ENCODE assay signal across 16 cellular contexts in the genomic region with DNA sequence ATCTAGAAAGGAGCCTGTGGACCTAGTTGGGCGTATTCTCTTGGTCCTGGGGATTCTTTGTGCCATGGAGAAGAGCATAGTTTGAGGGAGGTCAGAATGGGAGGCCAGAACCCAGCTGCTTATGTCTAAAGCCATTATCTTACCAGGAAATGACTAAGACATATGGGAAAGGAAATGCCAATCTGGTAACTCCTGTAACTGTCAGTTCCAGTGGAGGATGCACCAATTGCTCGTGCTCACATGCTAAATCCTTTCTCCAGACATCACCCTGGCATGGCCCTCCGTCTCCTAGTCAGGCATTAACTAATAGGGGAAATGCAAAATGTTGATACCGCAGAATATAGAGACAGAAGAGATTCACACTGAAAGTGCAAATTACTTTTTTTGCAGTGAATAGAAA.
DNase-seq lines count a peak whose midpoint lies in the region; ATAC-seq, FAIRE-seq and TF ChIP-seq lines count a peak whose summit lies in the region.
"Had no signal": no experiment of that assay in that cellular context is flagged by ENCODE, and none has a peak within 500 bp of the region (broad histone marks: within the 10 kb centered on the region; RNA-seq: fewer than 3 reads in every experiment).

No MANE protein-coding gene starts in this region.

- no peak for FAIRE-seq in H54 (lab: Jason Lieb, UNC)

- no peak overlapping the region for H3K4me3 ChIP-seq in fibroblast of mammary gland (ENCODE audit: control insufficient read depth, low read depth, low read length)
- H3K4me3 ChIP-seq: Peyer's patch, tibial nerve had no signal

- DNase-seq in H54 (ENCODE audit: insufficient read length, low spot score), result peak; percentile 30
- DNase-seq in RKO (ENCODE audit: low spot score), result peak; percentile 38
- DNase-seq in fibroblast of mammary gland (ENCODE audit: low read depth), result peak; percentile 33
- peak; percentile 14 for DNase-seq in stromal cell of bone marrow (ENCODE audit: low read depth)
- DNase-seq in left colon, result no peak
- DNase-seq in middle frontal gyrus (ENCODE audit: extremely low spot score, low spot score), result no peak
- DNase-seq in mesenteric fat pad (ENCODE audit: low spot score), result no peak
- DNase-seq: activated CD4-positive, alpha-beta T cell treated with anti-CD3 and anti-CD28 coated beads for 48 hours; cerebellar nuclear complex; GOT3; NCI-H1694; NCI-H524 treated with DMSO at 0.1 percent for 48 hours; Peyer's patch; right cardiac atrium; stimulated activated CD4-positive, alpha-beta T cell treated with anti-CD3 and anti-CD28 coated beads, Interleukin-2, amount 100 ng/mL, for 48 hours had no signal

- intact Hi-C loops in left colon (cut with DNase I, micrococcal nuclease), result no loop called here

- no peak for TF ChIP-seq POLR2A in H54 (IDR thresholded peaks at IDR 0.05; ENCODE audit: low read depth, low read length)

- no peak for ATAC-seq in left colon
- ATAC-seq: right cardiac atrium had no signal

- no peak for TF ChIP-seq CTCF in fibroblast of mammary gland (conservative IDR thresholded peaks at IDR 0.05; ENCODE audit: control insufficient read depth, insufficient read depth, low read depth, low read length)

Comparison
In these comparisons a context has a peak if more than half of its experiments do, and no peak if none do; other contexts are left out.
1. DNase-seq: peak in H54 (single experiment), RKO (single experiment), fibroblast of mammary gland (single experiment) and stromal cell of bone marrow (single experiment); none in left colon (0 of 2), middle frontal gyrus (single experiment) and mesenteric fat pad (single experiment).